10 cellular contexts compared by ENCODE assay signal in genomic region chr1:241592273-241592958, GRCh38. TPM values are rescaled to one million over a fixed set of nuclear protein-coding genes. Genes with fewer than 3 reads are reported as not detected.
DNase-seq lines count a peak whose midpoint lies in the region; ATAC-seq, FAIRE-seq and TF ChIP-seq lines count a peak whose summit lies in the region.
"Had no signal": no experiment of that assay in that cellular context is flagged by ENCODE, and none has a peak within 500 bp of the region (broad histone marks: within the 10 kb centered on the region; RNA-seq: fewer than 3 reads in every experiment).

No MANE protein-coding gene starts in this region.

- WGBS in A549 (ENCODE audit: missing lambda C conversion rate): 33% methylated on average over 3 of the region's 3 CpGs
- 87 to 94% methylated on average over 3 of the region's 3 CpGs for WGBS in upper lobe of left lung, 2 donors

- H3K27me3 ChIP-seq in upper lobe of left lung: no peaks in the 10 kb centered on the region
- no peaks in the 10 kb centered on the region for H3K27me3 ChIP-seq in GM23338 (ENCODE audit: insufficient read depth)
- H3K27me3 ChIP-seq: uterus had no signal

- intact Hi-C loops in activated T-helper 2 cell treated with anti-CD3 and anti-CD28 coated beads, Interferon-gamma antibody, Interleukin-2, Interleukin-4, amounts not matched to agents 10 μg/mL and 5 μg/mL and 100 μg/mL, durations not matched to agents 14 hours and 24 hours and 36 hours (cut with micrococcal nuclease): loop anchor here (1.0 to 2.0 kb wide), 3 partner anchors 16 to 61 kb away; no protein-coding TSS in a partner anchor

- peaks cover 10% of the 10 kb centered on the region for H3K36me3 Mint-ChIP-seq in activated T-helper 2 cell treated with anti-CD3 and anti-CD28 coated beads, Interferon-gamma antibody, Interleukin-2, Interleukin-4, amounts not matched to agents 10 μg/mL and 5 μg/mL and 100 μg/mL, durations not matched to agents 14 hours and 24 hours and 36 hours (ENCODE audit: low read depth)
- no peaks in the 10 kb centered on the region for H3K36me3 Mint-ChIP-seq in GM23338 (ENCODE audit: low read depth)

- H3K9me3 Mint-ChIP-seq in activated T-helper 2 cell treated with anti-CD3 and anti-CD28 coated beads, Interferon-gamma antibody, Interleukin-2, Interleukin-4, amounts not matched to agents 10 μg/mL and 5 μg/mL and 100 μg/mL, durations not matched to agents 14 hours and 24 hours and 36 hours: no peaks in the 10 kb centered on the region
- H3K9me3 Mint-ChIP-seq in GM23338: no peaks in the 10 kb centered on the region

- H3K4me2 ChIP-seq in A549 (peak overlapping the region; percentile 53), GM23338 (no peak overlapping the region)

- ATAC-seq in A549 (peak; percentile 77 to 87), GM18909 (IDR thresholded peaks at IDR 0.05; ENCODE audit: poor library complexity, unreplicated experiment) (peak; percentile 79), HG03103 (IDR thresholded peaks at IDR 0.05; ENCODE audit: low read depth, unreplicated experiment) (peak; percentile 65), upper lobe of left lung (ENCODE audit: low FRiP score in 2 of 2) (no peak), GM23338 (no peak)

- H3K4me1 ChIP-seq in A549: peaks cover 37% of the 10 kb centered on the region
- no peaks in the 10 kb centered on the region for H3K4me1 ChIP-seq in upper lobe of left lung
- no peaks in the 10 kb centered on the region for H3K4me1 ChIP-seq in GM23338 (ENCODE audit: insufficient read depth)
- H3K4me1 ChIP-seq: uterus had no signal

- H3K27ac Mint-ChIP-seq in activated T-helper 2 cell treated with anti-CD3 and anti-CD28 coated beads, Interferon-gamma antibody, Interleukin-2, Interleukin-4, amounts not matched to agents 10 μg/mL and 5 μg/mL and 100 μg/mL, durations not matched to agents 14 hours and 24 hours and 36 hours: peak overlapping the region; percentile 53
- H3K27ac Mint-ChIP-seq in GM23338: no peak overlapping the region

- no peak for TF ChIP-seq CTCF in A549 (IDR thresholded peaks at IDR 0.05)
- TF ChIP-seq CTCF in upper lobe of left lung (IDR thresholded peaks at IDR 0.05): no peak
- no peak for TF ChIP-seq CTCF in GM23338 (conservative IDR thresholded peaks at IDR 0.05; ENCODE audit: low read depth in 2 of 2)

- TF ChIP-seq EP300 in A549 (IDR thresholded peaks at IDR 0.05): no peak
- TF ChIP-seq EP300 in upper lobe of left lung (IDR thresholded peaks at IDR 0.05): no peak

- no peak overlapping the region for H3K4me3 ChIP-seq in A549
- no peak overlapping the region for H3K4me3 ChIP-seq in upper lobe of left lung
- H3K4me3 ChIP-seq in GM23338: no peak overlapping the region
- H3K4me3 ChIP-seq: uterus had no signal

- H4K20me1 ChIP-seq in GM23338 (replicated peaks; ENCODE audit: insufficient read depth): no peaks in the 10 kb centered on the region

- H3K9me3 ChIP-seq in A549 (no peaks in the 10 kb centered on the region), upper lobe of left lung (no peaks in the 10 kb centered on the region)
- H3K9me3 ChIP-seq: uterus had no signal

- no peaks in the 10 kb centered on the region for H3K79me2 ChIP-seq in GM23338 (replicated peaks; ENCODE audit: insufficient read depth)

- H3K27ac ChIP-seq in A549 (peak overlapping the region; percentile 57 to 82; a peak in 5 of 6 replicates), upper lobe of left lung (no peak overlapping the region), GM23338 (ENCODE audit: low read depth) (no peak overlapping the region)
- H3K27ac ChIP-seq: uterus had no signal

- no peak for DNase-seq in A549 (ENCODE audit: low read depth in 1 of 2, low spot score in 1 of 2)
- no peak for DNase-seq in activated T-helper 2 cell treated with anti-CD3 and anti-CD28 coated beads, Interferon-gamma antibody, Interleukin-2, Interleukin-4, amounts not matched to agents 10 μg/mL and 5 μg/mL and 100 μg/mL, durations not matched to agents 14 hours and 24 hours and 36 hours (ENCODE audit: low spot score)
- no peak for DNase-seq in NCI-H2107 (lab: John Stamatoyannopoulos, UW)
- DNase-seq in upper lobe of left lung: no peak
- no peak for DNase-seq in Ammon's horn (ENCODE audit: low spot score)
- no peak for DNase-seq in GM23338 (ENCODE audit: low spot score)
- DNase-seq: NCI-H748 treated with DMSO at 0.1 percent for 48 hours, uterus had no signal

- H3K9me2 ChIP-seq in GM23338 (ENCODE audit: insufficient read depth): no peaks in the 10 kb centered on the region

- peaks cover 20% of the 10 kb centered on the region for H3K4me1 Mint-ChIP-seq in activated T-helper 2 cell treated with anti-CD3 and anti-CD28 coated beads, Interferon-gamma antibody, Interleukin-2, Interleukin-4, amounts not matched to agents 10 μg/mL and 5 μg/mL and 100 μg/mL, durations not matched to agents 14 hours and 24 hours and 36 hours (ENCODE audit: low read depth)
- H3K4me1 Mint-ChIP-seq in GM23338: peaks cover 5% of the 10 kb centered on the region; the same call in 2 of the 3 replicates

- POLR2A ChIA-PET in A549 (lab: Yijun Ruan, JAX): no interaction called here

- H3K4me3 Mint-ChIP-seq in activated T-helper 2 cell treated with anti-CD3 and anti-CD28 coated beads, Interferon-gamma antibody, Interleukin-2, Interleukin-4, amounts not matched to agents 10 μg/mL and 5 μg/mL and 100 μg/mL, durations not matched to agents 14 hours and 24 hours and 36 hours (ENCODE audit: low read depth): no peak overlapping the region
- H3K4me3 Mint-ChIP-seq in GM23338: no peak overlapping the region

- no peak for TF ChIP-seq RAD21 in A549 (conservative IDR thresholded peaks at IDR 0.05 in 1 of 2, IDR thresholded peaks at IDR 0.05 in 1 of 2)

- H3K36me3 ChIP-seq in upper lobe of left lung: peaks cover 0 to 9% (median 0%) of the 10 kb centered on the region in 4 donors
- no peaks in the 10 kb centered on the region for H3K36me3 ChIP-seq in GM23338 (ENCODE audit: insufficient read depth)
- H3K36me3 ChIP-seq: uterus had no signal

- H3F3A ChIP-seq in GM23338 (replicated peaks; ENCODE audit: low read depth): no peaks in the 10 kb centered on the region

- FAIRE-seq in A549 (lab: Jason Lieb, UNC): peak; percentile 80

- TF ChIP-seq POLR2A in A549 (IDR thresholded peaks at IDR 0.05; ENCODE audit: low read length) (no peak), upper lobe of left lung (IDR thresholded peaks at IDR 0.05) (no peak)

- no peaks in the 10 kb centered on the region for H3K27me3 Mint-ChIP-seq in activated T-helper 2 cell treated with anti-CD3 and anti-CD28 coated beads, Interferon-gamma antibody, Interleukin-2, Interleukin-4, amounts not matched to agents 10 μg/mL and 5 μg/mL and 100 μg/mL, durations not matched to agents 14 hours and 24 hours and 36 hours (ENCODE audit: low read depth)
- no peaks in the 10 kb centered on the region for H3K27me3 Mint-ChIP-seq in GM23338 (ENCODE audit: insufficient read depth, low read depth, poor library complexity)

- CTCF ChIA-PET in A549 (lab: Yijun Ruan, JAX): interaction anchor here (1.4 to 4.1 kb wide), 2 partner anchors 11 to 19 kb away, joined by 3 to 28 read pairs; no protein-coding TSS in a partner anchor

- no peak overlapping the region for H2AFZ ChIP-seq in GM23338

TF ChIP-seq in A549, 52 proteins besides CTCF, POLR2A, EP300 and RAD21 (continues in another document):
- TF ChIP-seq KDM5A (IDR thresholded peaks at IDR 0.05): no peak

TF ChIP-seq in GM23338, 12 proteins besides CTCF, POLR2A, EP300 and RAD21 (continues in another document):
- TF ChIP-seq POLR2AphosphoS5 (IDR thresholded peaks at IDR 0.05; ENCODE audit: low read depth) (no peak), ZNF331 (CRISPR knock-in tag; IDR thresholded peaks at IDR 0.05; ENCODE audit: low read depth) (no peak), JUNB (IDR thresholded peaks at IDR 0.05; ENCODE audit: unreplicated experiment) (no peak), EZH2phosphoT487 (IDR thresholded peaks at IDR 0.05; ENCODE audit: unreplicated experiment) (no peak)

RNA-seq across cellular contexts. Expression of gene CHML, which starts 47.8 kb away (rescaled TPM):
- polyA plus RNA-seq in A549 (2011; rRNA removed) (12.5 and 15.2 TPM in 2 replicates), A549 (2017; fragmentation: RNase III; extraction: RNeasy Plus Mini Kit Qiagen cat#74134 plus additional on column Dnase treatment) (8.8 to 12.6 TPM (median 10.2 TPM) in 3 replicates), GM23338 (2016; fragmentation: Nextera tagmentation; extraction: Ambion mirVana) (17.2 and 19.9 TPM in 2 replicates)
- 4.0 and 6.5 TPM in 2 replicates for polyA plus RNA-seq in A549 (2012; cell fraction: cytosol; rRNA removed)
- 6.5 and 7.5 TPM in 2 replicates for polyA plus RNA-seq in A549 (2012; cell fraction: nucleus; rRNA removed)
- polyA minus RNA-seq in A549 (2011; rRNA and poly(A)+ RNA removed): 33.7 and 40.7 TPM in 2 replicates
- total RNA-seq in activated T-helper 2 cell treated with anti-CD3 and anti-CD28 coated beads, Interferon-gamma antibody, Interleukin-2, Interleukin-4, amounts not matched to agents 10 μg/mL and 5 μg/mL and 100 μg/mL, durations not matched to agents 14 hours and 24 hours and 36 hours: 18.7 and 20.2 TPM in 2 replicates
- total RNA-seq in upper lobe of left lung: 10 to 100 TPM in 3 of 6 donors, 1 to 10 TPM in 3; 5.2 to 15.5 (median 11.8) TPM
- total RNA-seq in GM23338 (2014; rRNA removed; shearing (Covaris generic)): 65.1 and 66.8 TPM in 2 replicates

RNA-seq across cellular contexts. Expression of gene OPN3, which starts 47.8 kb away (rescaled TPM):
- polyA plus RNA-seq in A549 (2011; rRNA removed) (119 and 144 TPM in 2 replicates), A549 (2017; fragmentation: RNase III; extraction: RNeasy Plus Mini Kit Qiagen cat#74134 plus additional on column Dnase treatment) (41.0 to 52.4 TPM (median 41.6 TPM) in 3 replicates), GM23338 (2016; fragmentation: Nextera tagmentation; extraction: Ambion mirVana) (21.1 and 23.7 TPM in 2 replicates)
- polyA plus RNA-seq in A549 (2012; cell fraction: cytosol; rRNA removed): 26.3 and 36.6 TPM in 2 replicates
- polyA plus RNA-seq in A549 (2012; cell fraction: nucleus; rRNA removed): 14.0 TPM in 2 replicates
- 35.1 and 38.8 TPM in 2 replicates for polyA minus RNA-seq in A549 (2011; rRNA and poly(A)+ RNA removed)
- 15.1 and 17.5 TPM in 2 replicates for total RNA-seq in activated T-helper 2 cell treated with anti-CD3 and anti-CD28 coated beads, Interferon-gamma antibody, Interleukin-2, Interleukin-4, amounts not matched to agents 10 μg/mL and 5 μg/mL and 100 μg/mL, durations not matched to agents 14 hours and 24 hours and 36 hours
- total RNA-seq in upper lobe of left lung: 10 to 100 TPM; 11.5 to 63.4 (median 30.2) TPM
- total RNA-seq in GM23338 (2014; rRNA removed; shearing (Covaris generic)): 35.4 and 46.8 TPM in 2 replicates

RNA-seq across cellular contexts. Expression of gene WDR64, which starts 59.7 kb away (rescaled TPM):
- polyA plus RNA-seq in A549 (2011; rRNA removed) (not detected in 2 replicates), A549 (2017; fragmentation: RNase III; extraction: RNeasy Plus Mini Kit Qiagen cat#74134 plus additional on column Dnase treatment) (0.03 TPM in 1 of 3 replicates, not detected in the others), GM23338 (2016; fragmentation: Nextera tagmentation; extraction: Ambion mirVana) (not detected in 2 replicates)
- polyA plus RNA-seq in A549 (2012; cell fraction: cytosol; rRNA removed): not detected in 2 replicates
- not detected in 2 replicates for polyA plus RNA-seq in A549 (2012; cell fraction: nucleus; rRNA removed)
- 0.37 TPM in 1 of 2 replicates, not detected in the other for polyA minus RNA-seq in A549 (2011; rRNA and poly(A)+ RNA removed)
- total RNA-seq in activated T-helper 2 cell treated with anti-CD3 and anti-CD28 coated beads, Interferon-gamma antibody, Interleukin-2, Interleukin-4, amounts not matched to agents 10 μg/mL and 5 μg/mL and 100 μg/mL, durations not matched to agents 14 hours and 24 hours and 36 hours: not detected in 2 replicates
- total RNA-seq in upper lobe of left lung: under 1 TPM in 1 of 6 donors, not detected in 5; 0.20 TPM
- not detected in 2 replicates for total RNA-seq in GM23338 (2014; rRNA removed; shearing (Covaris generic))

Comparison
In these comparisons a context has a peak if more than half of its experiments do, and no peak if none do; other contexts are left out.
1. ATAC-seq: peak in A549 (2 of 2), GM18909 (single experiment) and HG03103 (single experiment); none in upper lobe of left lung (0 of 2) and GM23338 (single experiment).
2. H3K27ac ChIP-seq: peak in A549 (2 of 2); none in upper lobe of left lung (0 of 4) and GM23338 (single experiment).